1 cellular context compared by ENCODE assay signal in the genomic region with DNA sequence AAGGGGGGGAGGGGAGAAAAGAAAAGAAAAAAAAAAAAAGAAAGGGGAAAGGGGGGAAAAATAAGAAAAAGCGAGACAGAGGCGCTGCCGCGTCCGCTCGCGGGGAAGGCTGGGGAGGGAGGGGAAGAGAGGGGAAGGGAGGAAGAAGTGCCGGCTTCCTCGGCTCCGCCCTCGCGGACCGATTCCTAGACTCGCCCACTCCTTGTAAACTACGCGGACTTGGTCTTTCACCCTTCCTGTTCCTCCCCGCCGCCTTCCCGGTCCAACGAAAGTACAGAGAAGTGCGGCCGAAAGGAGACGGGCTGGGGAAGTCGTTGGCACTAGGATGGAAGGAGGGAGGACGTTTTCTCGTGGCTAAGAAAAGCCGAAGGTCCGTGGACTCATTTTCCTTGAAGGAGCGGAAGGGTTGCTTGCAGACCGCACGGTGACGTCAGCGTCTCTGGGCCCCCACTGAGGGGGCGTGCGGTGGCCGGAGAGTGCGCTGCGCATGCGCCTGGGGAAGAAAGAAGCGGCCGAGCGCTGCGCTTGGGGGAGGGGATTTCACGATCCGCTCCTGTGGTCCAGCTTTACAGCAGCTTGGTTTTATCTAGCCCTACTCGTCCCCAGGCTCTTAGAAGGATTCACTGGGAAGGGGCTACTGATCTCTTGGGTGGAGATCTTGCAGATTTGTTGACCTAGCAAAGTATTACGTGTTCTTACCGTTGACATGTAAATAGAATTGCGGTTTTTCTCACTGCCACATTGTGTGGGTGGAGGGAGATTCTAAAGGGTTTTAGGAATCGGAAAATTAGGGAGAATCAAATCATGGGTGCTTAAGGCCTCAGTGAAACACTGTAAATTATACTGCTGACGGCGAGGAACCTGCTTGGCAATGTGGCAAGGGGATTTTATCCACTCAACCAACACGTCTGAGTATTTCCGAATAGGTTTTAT.
A peak's percentile ranks its signal among the peaks of the same experiment; 100 is the strongest.
TF ChIP-seq lines count a peak whose summit lies in the region.

A gene with protein sequence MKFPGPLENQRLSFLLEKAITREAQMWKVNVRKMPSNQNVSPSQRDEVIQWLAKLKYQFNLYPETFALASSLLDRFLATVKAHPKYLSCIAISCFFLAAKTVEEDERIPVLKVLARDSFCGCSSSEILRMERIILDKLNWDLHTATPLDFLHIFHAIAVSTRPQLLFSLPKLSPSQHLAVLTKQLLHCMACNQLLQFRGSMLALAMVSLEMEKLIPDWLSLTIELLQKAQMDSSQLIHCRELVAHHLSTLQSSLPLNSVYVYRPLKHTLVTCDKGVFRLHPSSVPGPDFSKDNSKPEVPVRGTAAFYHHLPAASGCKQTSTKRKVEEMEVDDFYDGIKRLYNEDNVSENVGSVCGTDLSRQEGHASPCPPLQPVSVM (minus strand): TSS at position 121 of the 933 bp plus-strand sequence. CDS start 9,627 bp downstream, outside the sequence.

TF ChIP-seq in HepG2, 621 proteins besides CTCF, POLR2A, EP300 and RAD21 (continued from another document and continues in another):
- TF ChIP-seq, protein P1, sequence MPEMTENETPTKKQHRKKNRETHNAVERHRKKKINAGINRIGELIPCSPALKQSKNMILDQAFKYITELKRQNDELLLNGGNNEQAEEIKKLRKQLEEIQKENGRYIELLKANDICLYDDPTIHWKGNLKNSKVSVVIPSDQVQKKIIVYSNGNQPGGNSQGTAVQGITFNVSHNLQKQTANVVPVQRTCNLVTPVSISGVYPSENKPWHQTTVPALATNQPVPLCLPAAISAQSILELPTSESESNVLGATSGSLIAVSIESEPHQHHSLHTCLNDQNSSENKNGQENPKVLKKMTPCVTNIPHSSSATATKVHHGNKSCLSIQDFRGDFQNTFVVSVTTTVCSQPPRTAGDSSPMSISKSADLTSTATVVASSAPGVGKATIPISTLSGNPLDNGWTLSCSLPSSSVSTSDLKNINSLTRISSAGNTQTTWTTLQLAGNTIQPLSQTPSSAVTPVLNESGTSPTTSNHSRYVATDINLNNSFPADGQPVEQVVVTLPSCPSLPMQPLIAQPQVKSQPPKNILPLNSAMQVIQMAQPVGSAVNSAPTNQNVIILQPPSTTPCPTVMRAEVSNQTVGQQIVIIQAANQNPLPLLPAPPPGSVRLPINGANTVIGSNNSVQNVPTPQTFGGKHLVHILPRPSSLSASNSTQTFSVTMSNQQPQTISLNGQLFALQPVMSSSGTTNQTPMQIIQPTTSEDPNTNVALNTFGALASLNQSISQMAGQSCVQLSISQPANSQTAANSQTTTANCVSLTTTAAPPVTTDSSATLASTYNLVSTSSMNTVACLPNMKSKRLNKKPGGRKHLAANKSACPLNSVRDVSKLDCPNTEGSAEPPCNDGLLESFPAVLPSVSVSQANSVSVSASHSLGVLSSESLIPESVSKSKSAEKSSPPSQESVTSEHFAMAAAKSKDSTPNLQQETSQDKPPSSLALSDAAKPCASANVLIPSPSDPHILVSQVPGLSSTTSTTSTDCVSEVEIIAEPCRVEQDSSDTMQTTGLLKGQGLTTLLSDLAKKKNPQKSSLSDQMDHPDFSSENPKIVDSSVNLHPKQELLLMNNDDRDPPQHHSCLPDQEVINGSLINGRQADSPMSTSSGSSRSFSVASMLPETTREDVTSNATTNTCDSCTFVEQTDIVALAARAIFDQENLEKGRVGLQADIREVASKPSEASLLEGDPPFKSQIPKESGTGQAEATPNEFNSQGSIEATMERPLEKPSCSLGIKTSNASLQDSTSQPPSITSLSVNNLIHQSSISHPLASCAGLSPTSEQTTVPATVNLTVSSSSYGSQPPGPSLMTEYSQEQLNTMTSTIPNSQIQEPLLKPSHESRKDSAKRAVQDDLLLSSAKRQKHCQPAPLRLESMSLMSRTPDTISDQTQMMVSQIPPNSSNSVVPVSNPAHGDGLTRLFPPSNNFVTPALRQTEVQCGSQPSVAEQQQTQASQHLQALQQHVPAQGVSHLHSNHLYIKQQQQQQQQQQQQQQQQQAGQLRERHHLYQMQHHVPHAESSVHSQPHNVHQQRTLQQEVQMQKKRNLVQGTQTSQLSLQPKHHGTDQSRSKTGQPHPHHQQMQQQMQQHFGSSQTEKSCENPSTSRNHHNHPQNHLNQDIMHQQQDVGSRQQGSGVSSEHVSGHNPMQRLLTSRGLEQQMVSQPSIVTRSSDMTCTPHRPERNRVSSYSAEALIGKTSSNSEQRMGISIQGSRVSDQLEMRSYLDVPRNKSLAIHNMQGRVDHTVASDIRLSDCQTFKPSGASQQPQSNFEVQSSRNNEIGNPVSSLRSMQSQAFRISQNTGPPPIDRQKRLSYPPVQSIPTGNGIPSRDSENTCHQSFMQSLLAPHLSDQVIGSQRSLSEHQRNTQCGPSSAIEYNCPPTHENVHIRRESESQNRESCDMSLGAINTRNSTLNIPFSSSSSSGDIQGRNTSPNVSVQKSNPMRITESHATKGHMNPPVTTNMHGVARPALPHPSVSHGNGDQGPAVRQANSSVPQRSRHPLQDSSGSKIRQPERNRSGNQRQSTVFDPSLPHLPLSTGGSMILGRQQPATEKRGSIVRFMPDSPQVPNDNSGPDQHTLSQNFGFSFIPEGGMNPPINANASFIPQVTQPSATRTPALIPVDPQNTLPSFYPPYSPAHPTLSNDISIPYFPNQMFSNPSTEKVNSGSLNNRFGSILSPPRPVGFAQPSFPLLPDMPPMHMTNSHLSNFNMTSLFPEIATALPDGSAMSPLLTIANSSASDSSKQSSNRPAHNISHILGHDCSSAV (CRISPR knock-in tag; IDR thresholded peaks at IDR 0.05; ENCODE audit: borderline replicate concordance) = no peak
- TF ChIP-seq SP5 (CRISPR knock-in tag; IDR thresholded peaks at IDR 0.05; ENCODE audit: borderline replicate concordance, low read depth) (peak; percentile 79), CBFB (CRISPR knock-in tag; IDR thresholded peaks at IDR 0.05) (peak; percentile 95), NR2F2 (IDR thresholded peaks at IDR 0.05; ENCODE audit: borderline replicate concordance, low read depth) (peak; percentile 52; the same call in 1 of the 2 replicates), NCOA1 (CRISPR knock-in tag; IDR thresholded peaks at IDR 0.05) (no peak), SMAD3 (CRISPR knock-in tag; IDR thresholded peaks at IDR 0.05) (peak; percentile 75; the same call in 1 of the 2 replicates), MATR3 (CRISPR knock-in tag; IDR thresholded peaks at IDR 0.05) (no peak), ZBTB7A (CRISPR knock-in tag; IDR thresholded peaks at IDR 0.05) (no peak), SMAD9 (CRISPR knock-in tag; IDR thresholded peaks at IDR 0.05) (no peak), ZNF337 (CRISPR knock-in tag; IDR thresholded peaks at IDR 0.05; ENCODE audit: borderline replicate concordance, low read depth) (0 out of 2 replicates have a peak, but pooled peaks have one; percentile 57), NCOA5 (CRISPR knock-in tag; IDR thresholded peaks at IDR 0.05) (no peak), ZNF577 (CRISPR knock-in tag; IDR thresholded peaks at IDR 0.05; ENCODE audit: borderline replicate concordance, low read depth) (no peak), SYNCRIP (IDR thresholded peaks at IDR 0.05; ENCODE audit: insufficient read depth, low read depth, low read length) (no peak), ZSCAN12 (CRISPR knock-in tag; IDR thresholded peaks at IDR 0.05) (no peak), ZNF484 (CRISPR knock-in tag; IDR thresholded peaks at IDR 0.05; ENCODE audit: borderline replicate concordance, low read depth) (no peak), SMARCC2 (IDR thresholded peaks at IDR 0.05) (no peak), ZNF350 (CRISPR knock-in tag; IDR thresholded peaks at IDR 0.05; ENCODE audit: borderline replicate concordance, low read depth) (peak; percentile 95), DPF2 (CRISPR knock-in tag; IDR thresholded peaks at IDR 0.05; ENCODE audit: borderline replicate concordance, low read depth) (no peak), ZNF282 (IDR thresholded peaks at IDR 0.05; ENCODE audit: partially characterized antibody) (no peak), CHD4 (IDR thresholded peaks at IDR 0.05; ENCODE audit: borderline replicate concordance, low read length) (no peak), CCAR2 (optimal IDR thresholded peaks at IDR 0.05; ENCODE audit: low read depth, low read length) (peak; percentile 91), ELF4 (CRISPR knock-in tag; IDR thresholded peaks at IDR 0.05; ENCODE audit: borderline replicate concordance) (no peak), TEAD3 (CRISPR knock-in tag; optimal IDR thresholded peaks at IDR 0.05; ENCODE audit: borderline replicate concordance) (peak; percentile 63), ZNF572 (CRISPR knock-in tag; IDR thresholded peaks at IDR 0.05) (peak; percentile 64; the same call in 1 of the 2 replicates), ZNF451 (CRISPR knock-in tag; IDR thresholded peaks at IDR 0.05) (peak; percentile 82), ZMYM3 (CRISPR knock-in tag; IDR thresholded peaks at IDR 0.05) (peak; percentile 19; the same call in 1 of the 2 replicates), ZNF839 (CRISPR knock-in tag; IDR thresholded peaks at IDR 0.05; ENCODE audit: borderline replicate concordance) (peak; percentile 54; the same call in 1 of the 2 replicates), FOXO1 (CRISPR knock-in tag; IDR thresholded peaks at IDR 0.05) (peak; percentile 55; the same call in 1 of the 2 replicates), PRMT3 (CRISPR knock-in tag; IDR thresholded peaks at IDR 0.05; ENCODE audit: borderline replicate concordance, low read depth) (no peak)
- TF ChIP-seq, protein P2, sequence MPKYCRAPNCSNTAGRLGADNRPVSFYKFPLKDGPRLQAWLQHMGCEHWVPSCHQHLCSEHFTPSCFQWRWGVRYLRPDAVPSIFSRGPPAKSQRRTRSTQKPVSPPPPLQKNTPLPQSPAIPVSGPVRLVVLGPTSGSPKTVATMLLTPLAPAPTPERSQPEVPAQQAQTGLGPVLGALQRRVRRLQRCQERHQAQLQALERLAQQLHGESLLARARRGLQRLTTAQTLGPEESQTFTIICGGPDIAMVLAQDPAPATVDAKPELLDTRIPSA (CRISPR knock-in tag; IDR thresholded peaks at IDR 0.05; ENCODE audit: borderline replicate concordance) = peak; percentile 31; the same call in 1 of the 2 replicates
- TF ChIP-seq, protein P3, sequence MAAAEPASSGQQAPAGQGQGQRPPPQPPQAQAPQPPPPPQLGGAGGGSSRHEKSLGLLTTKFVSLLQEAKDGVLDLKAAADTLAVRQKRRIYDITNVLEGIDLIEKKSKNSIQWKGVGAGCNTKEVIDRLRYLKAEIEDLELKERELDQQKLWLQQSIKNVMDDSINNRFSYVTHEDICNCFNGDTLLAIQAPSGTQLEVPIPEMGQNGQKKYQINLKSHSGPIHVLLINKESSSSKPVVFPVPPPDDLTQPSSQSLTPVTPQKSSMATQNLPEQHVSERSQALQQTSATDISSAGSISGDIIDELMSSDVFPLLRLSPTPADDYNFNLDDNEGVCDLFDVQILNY (CRISPR knock-in tag; conservative IDR thresholded peaks at IDR 0.05) = no peak; the same call in 1 of the 2 replicates
- TF ChIP-seq, protein P4, sequence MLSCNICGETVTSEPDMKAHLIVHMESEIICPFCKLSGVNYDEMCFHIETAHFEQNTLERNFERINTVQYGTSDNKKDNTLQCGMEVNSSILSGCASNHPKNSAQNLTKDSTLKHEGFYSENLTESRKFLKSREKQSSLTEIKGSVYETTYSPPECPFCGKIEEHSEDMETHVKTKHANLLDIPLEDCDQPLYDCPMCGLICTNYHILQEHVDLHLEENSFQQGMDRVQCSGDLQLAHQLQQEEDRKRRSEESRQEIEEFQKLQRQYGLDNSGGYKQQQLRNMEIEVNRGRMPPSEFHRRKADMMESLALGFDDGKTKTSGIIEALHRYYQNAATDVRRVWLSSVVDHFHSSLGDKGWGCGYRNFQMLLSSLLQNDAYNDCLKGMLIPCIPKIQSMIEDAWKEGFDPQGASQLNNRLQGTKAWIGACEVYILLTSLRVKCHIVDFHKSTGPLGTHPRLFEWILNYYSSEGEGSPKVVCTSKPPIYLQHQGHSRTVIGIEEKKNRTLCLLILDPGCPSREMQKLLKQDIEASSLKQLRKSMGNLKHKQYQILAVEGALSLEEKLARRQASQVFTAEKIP (CRISPR knock-in tag; IDR thresholded peaks at IDR 0.05; ENCODE audit: borderline replicate concordance) = no peak
- TF ChIP-seq, protein P5, sequence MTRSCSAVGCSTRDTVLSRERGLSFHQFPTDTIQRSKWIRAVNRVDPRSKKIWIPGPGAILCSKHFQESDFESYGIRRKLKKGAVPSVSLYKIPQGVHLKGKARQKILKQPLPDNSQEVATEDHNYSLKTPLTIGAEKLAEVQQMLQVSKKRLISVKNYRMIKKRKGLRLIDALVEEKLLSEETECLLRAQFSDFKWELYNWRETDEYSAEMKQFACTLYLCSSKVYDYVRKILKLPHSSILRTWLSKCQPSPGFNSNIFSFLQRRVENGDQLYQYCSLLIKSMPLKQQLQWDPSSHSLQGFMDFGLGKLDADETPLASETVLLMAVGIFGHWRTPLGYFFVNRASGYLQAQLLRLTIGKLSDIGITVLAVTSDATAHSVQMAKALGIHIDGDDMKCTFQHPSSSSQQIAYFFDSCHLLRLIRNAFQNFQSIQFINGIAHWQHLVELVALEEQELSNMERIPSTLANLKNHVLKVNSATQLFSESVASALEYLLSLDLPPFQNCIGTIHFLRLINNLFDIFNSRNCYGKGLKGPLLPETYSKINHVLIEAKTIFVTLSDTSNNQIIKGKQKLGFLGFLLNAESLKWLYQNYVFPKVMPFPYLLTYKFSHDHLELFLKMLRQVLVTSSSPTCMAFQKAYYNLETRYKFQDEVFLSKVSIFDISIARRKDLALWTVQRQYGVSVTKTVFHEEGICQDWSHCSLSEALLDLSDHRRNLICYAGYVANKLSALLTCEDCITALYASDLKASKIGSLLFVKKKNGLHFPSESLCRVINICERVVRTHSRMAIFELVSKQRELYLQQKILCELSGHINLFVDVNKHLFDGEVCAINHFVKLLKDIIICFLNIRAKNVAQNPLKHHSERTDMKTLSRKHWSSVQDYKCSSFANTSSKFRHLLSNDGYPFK (CRISPR knock-in tag; IDR thresholded peaks at IDR 0.05; ENCODE audit: borderline replicate concordance) = peak; percentile 82; the same call in 1 of the 2 replicates
- TF ChIP-seq, protein P6, sequence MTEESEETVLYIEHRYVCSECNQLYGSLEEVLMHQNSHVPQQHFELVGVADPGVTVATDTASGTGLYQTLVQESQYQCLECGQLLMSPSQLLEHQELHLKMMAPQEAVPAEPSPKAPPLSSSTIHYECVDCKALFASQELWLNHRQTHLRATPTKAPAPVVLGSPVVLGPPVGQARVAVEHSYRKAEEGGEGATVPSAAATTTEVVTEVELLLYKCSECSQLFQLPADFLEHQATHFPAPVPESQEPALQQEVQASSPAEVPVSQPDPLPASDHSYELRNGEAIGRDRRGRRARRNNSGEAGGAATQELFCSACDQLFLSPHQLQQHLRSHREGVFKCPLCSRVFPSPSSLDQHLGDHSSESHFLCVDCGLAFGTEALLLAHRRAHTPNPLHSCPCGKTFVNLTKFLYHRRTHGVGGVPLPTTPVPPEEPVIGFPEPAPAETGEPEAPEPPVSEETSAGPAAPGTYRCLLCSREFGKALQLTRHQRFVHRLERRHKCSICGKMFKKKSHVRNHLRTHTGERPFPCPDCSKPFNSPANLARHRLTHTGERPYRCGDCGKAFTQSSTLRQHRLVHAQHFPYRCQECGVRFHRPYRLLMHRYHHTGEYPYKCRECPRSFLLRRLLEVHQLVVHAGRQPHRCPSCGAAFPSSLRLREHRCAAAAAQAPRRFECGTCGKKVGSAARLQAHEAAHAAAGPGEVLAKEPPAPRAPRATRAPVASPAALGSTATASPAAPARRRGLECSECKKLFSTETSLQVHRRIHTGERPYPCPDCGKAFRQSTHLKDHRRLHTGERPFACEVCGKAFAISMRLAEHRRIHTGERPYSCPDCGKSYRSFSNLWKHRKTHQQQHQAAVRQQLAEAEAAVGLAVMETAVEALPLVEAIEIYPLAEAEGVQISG (CRISPR knock-in tag; IDR thresholded peaks at IDR 0.05) = peak; percentile 88
- TF ChIP-seq, protein P7, sequence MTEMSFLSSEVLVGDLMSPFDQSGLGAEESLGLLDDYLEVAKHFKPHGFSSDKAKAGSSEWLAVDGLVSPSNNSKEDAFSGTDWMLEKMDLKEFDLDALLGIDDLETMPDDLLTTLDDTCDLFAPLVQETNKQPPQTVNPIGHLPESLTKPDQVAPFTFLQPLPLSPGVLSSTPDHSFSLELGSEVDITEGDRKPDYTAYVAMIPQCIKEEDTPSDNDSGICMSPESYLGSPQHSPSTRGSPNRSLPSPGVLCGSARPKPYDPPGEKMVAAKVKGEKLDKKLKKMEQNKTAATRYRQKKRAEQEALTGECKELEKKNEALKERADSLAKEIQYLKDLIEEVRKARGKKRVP (CRISPR knock-in tag; IDR thresholded peaks at IDR 0.05) = 0 out of 4 replicates have a peak, but pooled peaks of 1 of the 2 experiments have one; percentile 37
